25 cellular contexts compared by ENCODE assay signal in the genomic region with DNA sequence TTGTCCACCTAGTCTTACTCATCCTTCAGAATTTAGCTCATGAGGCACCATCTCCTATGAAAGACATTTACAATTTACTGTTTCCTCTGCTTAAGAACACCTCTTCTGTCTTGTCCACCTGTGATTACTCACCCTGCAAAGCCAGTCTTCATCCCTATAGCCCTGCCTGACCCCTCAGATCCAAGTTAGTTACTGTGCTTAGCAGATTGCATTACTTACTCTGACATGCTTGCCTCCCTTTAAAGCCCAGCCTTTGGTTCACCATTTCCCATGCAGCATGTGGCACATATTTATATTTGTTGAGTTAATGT.
"Had no signal": no experiment of that assay in that cellular context is flagged by ENCODE, and none has a peak within 500 bp of the region (broad histone marks: within the 10 kb centered on the region; RNA-seq: fewer than 3 reads in every experiment).

No MANE protein-coding gene starts in this region.

- DNase-seq: activated CD4-positive, alpha-beta memory T cell treated with anti-CD3 and anti-CD28 coated beads, Interleukin-2, amount 10 ng/mL, durations not matched to agents 7 days and 5 days; activated CD4-positive, alpha-beta T cell treated with anti-CD3 and anti-CD28 coated beads for 48 hours; activated CD4-positive, CD25-positive, alpha-beta regulatory T cell; activated naive CD4-positive, alpha-beta T cell; activated T-cell treated with anti-CD3 and anti-CD28 coated beads, Interleukin-2, amount 50 U/mL, for 1 hour; anterior cingulate cortex; central memory CD4-positive, alpha-beta T cell; colonic mucosa; head of caudate nucleus; left ventricle myocardium inferior; nucleus accumbens; stimulated activated CD4-positive, alpha-beta T cell treated with anti-CD3 and anti-CD28 coated beads, Interleukin-15, amount 100 ng/mL, for 24 hours; stimulated activated CD4-positive, alpha-beta T cell treated with anti-CD3 and anti-CD28 coated beads, Interleukin-2, amount 100 ng/mL, for 48 hours; stomach; T-cell; trophoblast cell had no signal

- H3K27me3 Mint-ChIP-seq: brain had no signal

- FAIRE-seq: frontal cortex, keratinocyte had no signal

- H3K27ac ChIP-seq: colonic mucosa, left ventricle myocardium inferior, prostate gland, right atrium auricular region, skin epidermis, stomach, vagina had no signal

- H3K4me1 ChIP-seq: colonic mucosa, left ventricle myocardium inferior, prostate gland, right atrium auricular region, vagina had no signal

- H3K9me3 Mint-ChIP-seq: activated CD4-positive, alpha-beta memory T cell treated with anti-CD3 and anti-CD28 coated beads, Interleukin-2, amount 10 ng/mL, durations not matched to agents 7 days and 5 days; activated T-helper 17 cell treated with anti-CD3 and anti-CD28 coated beads, Interleukin-2, amount 50 U/mL, for 72 hours had no signal

- H3K27ac Mint-ChIP-seq: activated CD4-positive, alpha-beta memory T cell treated with anti-CD3 and anti-CD28 coated beads, Interleukin-2, amount 10 ng/mL, durations not matched to agents 7 days and 5 days; activated T-helper 17 cell treated with anti-CD3 and anti-CD28 coated beads, Interleukin-2, amount 50 U/mL, for 72 hours; natural killer cell treated with Interleukin-12 subunit alpha and Interleukin-12 subunit beta and Interleukin-15 and Interleukin-18, amount 100 ng/mL, for 72 hours; T-cell had no signal

- H3K27me3 ChIP-seq: colonic mucosa, right atrium auricular region, stomach, vagina had no signal

- H3K4me3 Mint-ChIP-seq: activated CD4-positive, alpha-beta memory T cell treated with anti-CD3 and anti-CD28 coated beads, Interleukin-2, amount 10 ng/mL, durations not matched to agents 7 days and 5 days; activated T-helper 17 cell treated with anti-CD3 and anti-CD28 coated beads, Interleukin-2, amount 50 U/mL, for 72 hours; brain; natural killer cell treated with Interleukin-12 subunit alpha and Interleukin-12 subunit beta and Interleukin-15 and Interleukin-18, amount 100 ng/mL, for 72 hours; T-cell had no signal

- H3K4me1 Mint-ChIP-seq: activated CD4-positive, alpha-beta memory T cell treated with anti-CD3 and anti-CD28 coated beads, Interleukin-2, amount 10 ng/mL, durations not matched to agents 7 days and 5 days; activated T-helper 17 cell treated with anti-CD3 and anti-CD28 coated beads, Interleukin-2, amount 50 U/mL, for 72 hours; T-cell had no signal

- H3K9me3 ChIP-seq: colonic mucosa, prostate gland, right atrium auricular region, vagina had no signal

- H3K4me3 ChIP-seq: colonic mucosa, left ventricle myocardium inferior, prostate gland, right atrium auricular region, skin epidermis, stomach, vagina had no signal

- H3K36me3 ChIP-seq: colonic mucosa, left ventricle myocardium inferior, prostate gland, right atrium auricular region, stomach, vagina had no signal

- H3K36me3 Mint-ChIP-seq: brain; natural killer cell treated with Interleukin-12 subunit alpha and Interleukin-12 subunit beta and Interleukin-15 and Interleukin-18, amount 100 ng/mL, for 72 hours; T-cell had no signal
